Comparison of ENCODE assay signal across 23 cellular contexts in the genomic region with DNA sequence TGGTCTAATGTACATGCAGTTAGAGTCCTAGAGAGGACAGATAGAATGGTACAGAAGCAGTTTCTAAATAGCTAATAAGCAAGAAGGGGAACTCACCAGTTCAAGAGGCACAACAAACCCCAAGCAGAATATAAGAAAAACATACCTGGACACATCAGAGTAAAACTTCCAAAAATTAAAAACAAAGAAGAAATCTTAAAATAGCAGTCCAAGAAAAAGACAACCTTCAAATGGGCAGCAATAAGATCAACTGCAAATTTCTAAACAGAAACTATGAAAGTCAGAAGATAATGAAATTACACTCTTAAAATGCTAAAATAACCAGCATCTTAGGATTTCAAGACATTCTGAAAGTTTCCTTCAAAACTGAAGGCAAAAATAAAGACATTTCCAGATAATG. TPM values are rescaled to one million over a fixed set of nuclear protein-coding genes. Genes with fewer than 3 reads are reported as not detected.
A peak's percentile ranks its signal among the peaks of the same experiment; 100 is the strongest.
DNase-seq lines count a peak whose midpoint lies in the region; ATAC-seq, FAIRE-seq and TF ChIP-seq lines count a peak whose summit lies in the region.
"Had no signal": no experiment of that assay in that cellular context is flagged by ENCODE, and none has a peak within 500 bp of the region (broad histone marks: within the 10 kb centered on the region; RNA-seq: fewer than 3 reads in every experiment).

No MANE protein-coding gene starts in this region.

- peaks cover 31% of the 10 kb centered on the region for H3K4me1 Mint-ChIP-seq in WTC11
- peaks cover 58 to 82% of the 10 kb centered on the region in 2 donors for H3K4me1 Mint-ChIP-seq in stimulated activated naive B cell treated with anti-CD40 and anti-IgM and Interleukin-4, amounts not matched to agents 10 μg/mL and 1 μg/mL and 100 μg/mL, for 72 hours

- H3K36me3 Mint-ChIP-seq in WTC11: peaks cover 8% of the 10 kb centered on the region
- peaks cover 18 to 20% of the 10 kb centered on the region in 2 donors for H3K36me3 Mint-ChIP-seq in stimulated activated naive B cell treated with anti-CD40 and anti-IgM and Interleukin-4, amounts not matched to agents 10 μg/mL and 1 μg/mL and 100 μg/mL, for 72 hours

- no peak for TF ChIP-seq POLR2A in GM12891 (IDR thresholded peaks at IDR 0.05; ENCODE audit: low read depth, low read length)

- no peaks in the 10 kb centered on the region for H3K9me3 ChIP-seq in HEK293 (ENCODE audit: control insufficient read depth, insufficient read depth, low read depth, low read length)
- H3K9me3 ChIP-seq: HAP-1, SJCRH30 had no signal

- POLR2A ChIA-PET in HEK293 (lab: Yijun Ruan, JAX) (no interaction called here), WTC11 (lab: Charles Lee) (interaction anchor here (0.7 kb wide), 3 partner anchors 33 to 128 kb away, joined by 3 to 5 read pairs (median 3); no protein-coding TSS in a partner anchor)

- peaks cover 12% of the 10 kb centered on the region for H3K9me3 Mint-ChIP-seq in WTC11
- peaks cover 7 to 8% of the 10 kb centered on the region in 2 donors for H3K9me3 Mint-ChIP-seq in stimulated activated naive B cell treated with anti-CD40 and anti-IgM and Interleukin-4, amounts not matched to agents 10 μg/mL and 1 μg/mL and 100 μg/mL, for 72 hours
- H3K9me3 Mint-ChIP-seq: CD8-positive, alpha-beta memory T cell; GM23338 had no signal

- H3K4me1 ChIP-seq in HEK293 (ENCODE audit: control insufficient read depth, insufficient read depth, low read length): peaks cover 3% of the 10 kb centered on the region; the same call in 1 of the 2 replicates

- no peak overlapping the region for H3K4me3 ChIP-seq in HEK293 (ENCODE audit: low read depth, low read length)
- H3K4me3 ChIP-seq: GM23338, HAP-1, MG63, SJCRH30 had no signal

- H3K27ac Mint-ChIP-seq in WTC11: no peak overlapping the region
- peak overlapping the region; percentile 1 for H3K27ac Mint-ChIP-seq in stimulated activated naive B cell treated with anti-CD40 and anti-IgM and Interleukin-4, amounts not matched to agents 10 μg/mL and 1 μg/mL and 100 μg/mL, for 72 hours
- H3K27ac Mint-ChIP-seq: CD8-positive, alpha-beta memory T cell; GM23338 had no signal

- TF ChIP-seq CTCF in HEK293 (tag by site-specific recombination; IDR thresholded peaks at IDR 0.05) (no peak), WTC11 (IDR thresholded peaks at IDR 0.05) (no peak)

- no peak for DNase-seq in GM12891 (ENCODE audit: insufficient read length, low spot score)
- DNase-seq in WTC11 (ENCODE audit: low spot score): no peak
- no peak for DNase-seq in stimulated activated naive B cell treated with anti-CD40 and anti-IgM and Interleukin-4, amounts not matched to agents 10 μg/mL and 1 μg/mL and 100 μg/mL, for 72 hours
- no peak for DNase-seq in T-helper 9 cell
- DNase-seq in D341Med (ENCODE audit: low spot score): no peak
- DNase-seq: ACHN; C1 segment of cervical spinal cord; Calu3; CD8-positive, alpha-beta memory T cell; GDM1; MG63; NCI-H1048; NCI-H1436; NCI-H187 treated with DMSO at 0.1 percent for 48 hours; NCI-H2227 treated with DMSO at 0.1 percent for 48 hours; NCI-H510A; NK-92 treated with Interleukin-12 subunit alpha and Interleukin-12 subunit beta, amount 100 ng/mL, for 24 hours; SJCRH30; T-helper 1 cell had no signal

- CTCF ChIA-PET in HEK293 (lab: Yijun Ruan, JAX) (interaction anchor here (0.7 kb wide), 1 partner anchor 33 kb away, joined by 3 read pairs; no protein-coding TSS in a partner anchor), WTC11 (lab: Charles Lee) (no interaction called here)

- no peaks in the 10 kb centered on the region for H3K27me3 Mint-ChIP-seq in WTC11 (ENCODE audit: low read depth)
- H3K27me3 Mint-ChIP-seq in stimulated activated naive B cell treated with anti-CD40 and anti-IgM and Interleukin-4, amounts not matched to agents 10 μg/mL and 1 μg/mL and 100 μg/mL, for 72 hours: no peaks in the 10 kb centered on the region

- no peak for ATAC-seq in WTC11
- no peak for ATAC-seq in stimulated activated naive B cell treated with anti-CD40 and anti-IgM and Interleukin-4, amounts not matched to agents 10 μg/mL and 1 μg/mL and 100 μg/mL, for 72 hours (replicated peaks)
- ATAC-seq in GM19463 (IDR thresholded peaks at IDR 0.05; ENCODE audit: unreplicated experiment): no peak
- ATAC-seq: GM23338 had no signal

- no peaks in the 10 kb centered on the region for H3K36me3 ChIP-seq in HEK293 (ENCODE audit: control insufficient read depth in 2 of 2, insufficient read depth in 1 of 2, low read length in 2 of 2)
- H3K36me3 ChIP-seq: HAP-1, MG63, SJCRH30 had no signal

- no peak overlapping the region for H3K27ac ChIP-seq in HEK293 (ENCODE audit: extremely low read depth, low read depth, low read length)
- H3K27ac ChIP-seq: SJCRH30 had no signal

- FAIRE-seq in GM12891 (lab: Jason Lieb, UNC): no peak

- no peak overlapping the region for H3K4me3 Mint-ChIP-seq in WTC11
- H3K4me3 Mint-ChIP-seq in stimulated activated naive B cell treated with anti-CD40 and anti-IgM and Interleukin-4, amounts not matched to agents 10 μg/mL and 1 μg/mL and 100 μg/mL, for 72 hours: no peak overlapping the region
- H3K4me3 Mint-ChIP-seq: CD8-positive, alpha-beta memory T cell; GM23338 had no signal

TF ChIP-seq in GM12891, 5 proteins besides CTCF, POLR2A, EP300 and RAD21:
- TF ChIP-seq POU2F2 (IDR thresholded peaks at IDR 0.05; ENCODE audit: low read depth, low read length) (no peak), PAX5 (IDR thresholded peaks at IDR 0.05; ENCODE audit: insufficient read depth, low read length, severe bottlenecking) (no peak), TAF1 (IDR thresholded peaks at IDR 0.05; ENCODE audit: low read depth, low read length) (no peak), SPI1 (IDR thresholded peaks at IDR 0.05; ENCODE audit: low read depth, low read length) (peak; percentile 21; the same call in 1 of the 2 replicates)

TF ChIP-seq in HEK293, 187 proteins besides CTCF, POLR2A, EP300 and RAD21:
- TF ChIP-seq ZSCAN18 (tag by site-specific recombination; IDR thresholded peaks at IDR 0.05) (no peak), SETDB1 (IDR thresholded peaks at IDR 0.05; ENCODE audit: insufficient read length, low read length) (peak; percentile 49)

TF ChIP-seq in WTC11, 78 proteins besides CTCF, POLR2A, EP300 and RAD21:
- TF ChIP-seq ZNF317 (CRISPR knock-in tag; IDR thresholded peaks at IDR 0.05; ENCODE audit: borderline replicate concordance, low read depth) (peak; percentile 73; the same call in 1 of the 2 replicates), NFE2L1 (CRISPR knock-in tag; IDR thresholded peaks at IDR 0.05) (no peak), ZNF138 (CRISPR knock-in tag; conservative IDR thresholded peaks at IDR 0.05) (no peak), ZNF121 (CRISPR knock-in tag; IDR thresholded peaks at IDR 0.05) (no peak), OVOL2 (CRISPR knock-in tag; IDR thresholded peaks at IDR 0.05; ENCODE audit: borderline replicate concordance) (no peak)
- TF ChIP-seq, protein P1, sequence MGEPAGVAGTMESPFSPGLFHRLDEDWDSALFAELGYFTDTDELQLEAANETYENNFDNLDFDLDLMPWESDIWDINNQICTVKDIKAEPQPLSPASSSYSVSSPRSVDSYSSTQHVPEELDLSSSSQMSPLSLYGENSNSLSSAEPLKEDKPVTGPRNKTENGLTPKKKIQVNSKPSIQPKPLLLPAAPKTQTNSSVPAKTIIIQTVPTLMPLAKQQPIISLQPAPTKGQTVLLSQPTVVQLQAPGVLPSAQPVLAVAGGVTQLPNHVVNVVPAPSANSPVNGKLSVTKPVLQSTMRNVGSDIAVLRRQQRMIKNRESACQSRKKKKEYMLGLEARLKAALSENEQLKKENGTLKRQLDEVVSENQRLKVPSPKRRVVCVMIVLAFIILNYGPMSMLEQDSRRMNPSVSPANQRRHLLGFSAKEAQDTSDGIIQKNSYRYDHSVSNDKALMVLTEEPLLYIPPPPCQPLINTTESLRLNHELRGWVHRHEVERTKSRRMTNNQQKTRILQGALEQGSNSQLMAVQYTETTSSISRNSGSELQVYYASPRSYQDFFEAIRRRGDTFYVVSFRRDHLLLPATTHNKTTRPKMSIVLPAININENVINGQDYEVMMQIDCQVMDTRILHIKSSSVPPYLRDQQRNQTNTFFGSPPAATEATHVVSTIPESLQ (CRISPR knock-in tag; IDR thresholded peaks at IDR 0.05): no peak

RNA-seq across cellular contexts. Expression of gene USP6NL, which starts 55.9 kb away (rescaled TPM):
- 15.1 TPM for polyA plus RNA-seq in GM12891 (2012; ENCODE audit: low read depth, missing spikeins)
- total RNA-seq in WTC11 (2021): 19.5 to 21.4 TPM (median 20.1 TPM) in 3 replicates
